Comparison of ENCODE assay signal across 14 cellular contexts in the genomic region with DNA sequence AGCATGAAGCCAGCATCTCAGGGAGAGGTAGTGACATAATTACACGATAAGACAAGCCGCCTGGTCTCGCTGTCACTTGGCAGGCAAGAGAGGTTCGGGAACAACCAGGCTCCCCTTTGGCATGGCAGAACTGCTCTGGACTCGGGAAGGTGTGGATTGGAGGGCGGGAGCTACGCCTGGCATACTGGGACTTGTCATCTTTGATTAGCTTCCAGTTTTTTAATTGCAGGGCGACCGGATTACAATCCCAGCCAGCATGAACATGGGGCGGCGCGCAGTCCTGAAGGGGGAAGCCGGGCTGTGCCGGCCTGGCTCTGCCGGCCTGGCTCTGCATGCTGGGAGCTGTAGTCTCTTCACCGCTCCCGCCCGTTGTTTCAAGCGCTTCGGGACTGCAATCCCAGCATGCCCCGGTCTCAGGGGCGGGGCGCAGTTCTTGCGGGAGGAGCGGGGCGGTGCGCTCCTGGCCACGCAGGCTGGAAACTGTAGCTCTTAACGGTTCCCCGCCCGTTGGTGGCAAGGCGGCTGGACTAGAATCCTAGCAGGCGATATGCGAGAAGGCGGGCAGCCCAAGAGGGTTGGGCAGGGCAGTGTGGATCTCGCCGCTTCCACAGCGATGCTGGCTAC. TPM values are rescaled to one million over a fixed set of nuclear protein-coding genes. Genes with fewer than 3 reads are reported as not detected.
DNase-seq lines count a peak whose midpoint lies in the region; ATAC-seq, FAIRE-seq and TF ChIP-seq lines count a peak whose summit lies in the region.
"Had no signal": no experiment of that assay in that cellular context is flagged by ENCODE, and none has a peak within 500 bp of the region (broad histone marks: within the 10 kb centered on the region; RNA-seq: fewer than 3 reads in every experiment).

No MANE protein-coding gene starts in this region.

- H3K4me3 Mint-ChIP-seq in endodermal cell, result no peak overlapping the region

- H3K9me3 ChIP-seq in liver (ENCODE audit: control insufficient read depth in 4 of 4, low read length in 3 of 4) (peaks cover 0 to 3% (median under 1%) of the 10 kb centered on the region in 4 donors), HepG2 (ENCODE audit: low read length) (peaks cover 96% of the 10 kb centered on the region), osteoblast (ENCODE audit: low read depth, low read length) (no peaks in the 10 kb centered on the region), endodermal cell (ENCODE audit: control insufficient read depth, low read length) (peaks cover 61% of the 10 kb centered on the region)
- H3K9me3 ChIP-seq: colonic mucosa had no signal

- TF ChIP-seq CTCF in liver (IDR thresholded peaks at IDR 0.05; ENCODE audit: low read depth, low read length, missing input control) (peak; percentile 34), HepG2 (CRISPR knock-in tag; IDR thresholded peaks at IDR 0.05) (no peak), osteoblast (IDR thresholded peaks at IDR 0.05; ENCODE audit: extremely low read depth, low read depth, low read length) (no peak), foreskin keratinocyte (conservative IDR thresholded peaks at IDR 0.05) (no peak), endodermal cell (conservative IDR thresholded peaks at IDR 0.05) (no peak)

- intact Hi-C loops in HepG2 (cut with micrococcal nuclease; ENCODE audit: unreplicated experiment) (no loop called here), Right ventricle myocardium superior (cut with DNase I) (no loop called here)

- no peak overlapping the region for H3K4me2 ChIP-seq in HepG2 (ENCODE audit: low read depth, low read length)
- no peak overlapping the region for H3K4me2 ChIP-seq in osteoblast (ENCODE audit: insufficient read depth, low read length)

- H2AFZ ChIP-seq in HepG2 (ENCODE audit: low read length) (no peak overlapping the region), osteoblast (ENCODE audit: low read length) (no peak overlapping the region)

- TF ChIP-seq RAD21 in liver (IDR thresholded peaks at IDR 0.05), result peak in 1 of 2 donors; percentile 23
- TF ChIP-seq RAD21 in HepG2 (CRISPR knock-in tag; IDR thresholded peaks at IDR 0.05), result no peak

- H3K27me3 ChIP-seq in liver (ENCODE audit: control insufficient read depth in 4 of 4, insufficient read depth in 4 of 4, low read length in 3 of 4) (no peaks in the 10 kb centered on the region), HepG2 (ENCODE audit: control insufficient read depth in 1 of 2, insufficient read depth in 2 of 2, low read length in 2 of 2) (no peaks in the 10 kb centered on the region), osteoblast (ENCODE audit: insufficient read depth, low read length) (no peaks in the 10 kb centered on the region), foreskin keratinocyte (no peaks in the 10 kb centered on the region), endodermal cell (ENCODE audit: control insufficient read depth, insufficient read depth, low read length, poor library complexity, severe bottlenecking) (no peaks in the 10 kb centered on the region)
- H3K27me3 ChIP-seq: colonic mucosa had no signal

- peak overlapping the region in 1 of 2 donors; percentile 57 for H3K9ac ChIP-seq in liver (ENCODE audit: low read depth in 1 of 2, low read length in 2 of 2)
- no peak overlapping the region for H3K9ac ChIP-seq in HepG2 (ENCODE audit: insufficient read depth, low read depth, low read length)
- H3K9ac ChIP-seq in endodermal cell (ENCODE audit: extremely low read depth, low read length, poor library complexity, severe bottlenecking), result no peak overlapping the region

- H3K79me2 ChIP-seq in HepG2 (ENCODE audit: insufficient read depth, low read length) (no peaks in the 10 kb centered on the region), osteoblast (ENCODE audit: insufficient read depth, low read length) (no peaks in the 10 kb centered on the region)

- WGBS in liver, result 20% methylated on average over 38 of the region's 38 CpGs
- 66% methylated on average over 30 of the region's 38 CpGs for WGBS in HepG2 (ENCODE audit: low lambda C conversion rate)
- WGBS in endodermal cell (ENCODE audit: insufficient coverage in 1 of 2, insufficient read length in 1 of 2), 2 experiments, result 93% methylated on average over 31 to 38 of the region's 38 CpGs

- no peaks in the 10 kb centered on the region for H3K36me3 ChIP-seq in liver (ENCODE audit: control insufficient read depth in 4 of 4, insufficient read depth in 3 of 4, low read depth in 1 of 4, low read length in 3 of 4)
- H3K36me3 ChIP-seq in HepG2 (replicated peaks in 1 of 2; ENCODE audit: control insufficient read depth in 1 of 2, insufficient read depth in 2 of 2, low read length in 2 of 2), result no peaks in the 10 kb centered on the region
- H3K36me3 ChIP-seq in osteoblast (ENCODE audit: insufficient read depth, low read length), result no peaks in the 10 kb centered on the region
- H3K36me3 ChIP-seq in endodermal cell (ENCODE audit: control insufficient read depth, insufficient read depth, low read length), result no peaks in the 10 kb centered on the region
- H3K36me3 ChIP-seq: colonic mucosa had no signal

- H3K27ac ChIP-seq in liver (ENCODE audit: low read depth in 1 of 2, low read length in 2 of 2) (peak overlapping the region in 1 of 2 donors; percentile 26), HepG2 (ENCODE audit: extremely low read length, insufficient read depth, low read length) (no peak overlapping the region), osteoblast (ENCODE audit: low read depth, low read length) (no peak overlapping the region), foreskin keratinocyte (no peak overlapping the region), endodermal cell (ENCODE audit: low read depth, low read length) (no peak overlapping the region)
- H3K27ac ChIP-seq: colonic mucosa had no signal

- POLR2A ChIA-PET in HepG2 (lab: Yijun Ruan, JAX), result no interaction called here

- no peaks in the 10 kb centered on the region for H3K27me3 Mint-ChIP-seq in endodermal cell (ENCODE audit: insufficient read depth)
- H3K27me3 Mint-ChIP-seq: naive thymus-derived CD8-positive, alpha-beta T cell had no signal

- H3K4me1 ChIP-seq in liver (ENCODE audit: control insufficient read depth in 4 of 4, insufficient read depth in 4 of 4, low read length in 3 of 4) (peaks cover 0 to 2% (median 0%) of the 10 kb centered on the region in 4 donors), HepG2 (ENCODE audit: insufficient read depth, low read length) (no peaks in the 10 kb centered on the region), osteoblast (ENCODE audit: insufficient read depth, low read length) (no peaks in the 10 kb centered on the region), foreskin keratinocyte (no peaks in the 10 kb centered on the region), endodermal cell (ENCODE audit: control insufficient read depth, insufficient read depth, low read length) (no peaks in the 10 kb centered on the region)
- H3K4me1 ChIP-seq: colonic mucosa had no signal

- in situ Hi-C loops in HepG2 (cut with HindIII; ENCODE audit: extremely low pct_ligation_motif_present, low pct_unique_long_range_greater_than_20kb), result no loop called here

- no peaks in the 10 kb centered on the region for H3K4me1 Mint-ChIP-seq in endodermal cell
- H3K4me1 Mint-ChIP-seq: naive thymus-derived CD8-positive, alpha-beta T cell had no signal

- no peaks in the 10 kb centered on the region for H3K36me3 Mint-ChIP-seq in endodermal cell (ENCODE audit: low read depth)

- no peak for FAIRE-seq in HepG2 (lab: Jason Lieb, UNC)

- peaks cover 97% of the 10 kb centered on the region for H3K9me3 Mint-ChIP-seq in endodermal cell

- H4K20me1 ChIP-seq in HepG2 (ENCODE audit: insufficient read depth, low read length) (no peaks in the 10 kb centered on the region), osteoblast (ENCODE audit: insufficient read depth, low read length) (no peaks in the 10 kb centered on the region)

- CTCF ChIA-PET in HepG2 (lab: Yijun Ruan, JAX; ENCODE audit: low intra/inter-chr PET ratio, low total read pairs), result no interaction called here

- no TSS peak for BruUV-seq in HepG2 (replicated peaks; lab: Mats Ljungman, UMichigan)

- ATAC-seq in HepG2 (no peak), Right ventricle myocardium superior (ENCODE audit: poor library complexity) (peak; percentile 98), GM18505 (IDR thresholded peaks at IDR 0.05; ENCODE audit: unreplicated experiment) (no peak), foreskin keratinocyte (no peak)
- ATAC-seq: naive thymus-derived CD8-positive, alpha-beta T cell had no signal

- no peak overlapping the region for H3K27ac Mint-ChIP-seq in endodermal cell
- H3K27ac Mint-ChIP-seq: naive thymus-derived CD8-positive, alpha-beta T cell had no signal

- TF ChIP-seq POLR2A in HepG2 (IDR thresholded peaks at IDR 0.05; ENCODE audit: insufficient read depth in 1 of 2, low read depth in 2 of 2, low read length in 2 of 2) (no peak), GM18505 (IDR thresholded peaks at IDR 0.05; ENCODE audit: borderline replicate concordance, extremely low read depth, insufficient read depth, insufficient read length) (no peak)

- H3K4me3 ChIP-seq in liver (ENCODE audit: low read depth in 1 of 3, low read length in 3 of 3), result peak overlapping the region; percentile 71 to 76 (median 76)
- no peak overlapping the region for H3K4me3 ChIP-seq in HepG2 (replicated peaks in 1 of 3; ENCODE audit: insufficient read depth in 1 of 3, low read depth in 2 of 3, low read length in 3 of 3)
- no peak overlapping the region for H3K4me3 ChIP-seq in osteoblast (ENCODE audit: insufficient read depth, low read length)
- no peak overlapping the region for H3K4me3 ChIP-seq in endodermal cell (ENCODE audit: low read length)
- H3K4me3 ChIP-seq: colonic mucosa had no signal

- TF ChIP-seq EP300 in HepG2 (IDR thresholded peaks at IDR 0.05; ENCODE audit: low read depth in 2 of 2, low read length in 2 of 2) (no peak), HepG2 (CRISPR knock-in tag; IDR thresholded peaks at IDR 0.05; ENCODE audit: borderline replicate concordance) (no peak)

- DNase-seq in HepG2 (ENCODE audit: low spot score) (no peak), Right ventricle myocardium superior (peak; percentile 82), osteoblast (ENCODE audit: insufficient read length, low spot score, missing footprints) (peak; percentile 76), NCI-H2171 (lab: John Stamatoyannopoulos, UW) (no peak), foreskin keratinocyte (no peak), endodermal cell (no peak)
- DNase-seq: colonic mucosa; DMS153; naive thymus-derived CD8-positive, alpha-beta T cell; NCI-H510A had no signal

RNA-seq across cellular contexts. Expression of a gene that starts 45.5 kb away (rescaled TPM):
- not detected for total RNA-seq in liver
- polyA plus RNA-seq in liver, result not detected
- total RNA-seq in HepG2 (2016; rRNA removed; fragmentation: Illumina TruSeq; extraction: Trizol), result not detected in 2 replicates
- not detected in 2 replicates for total RNA-seq in HepG2 (2016; cell fraction: cytosol; rRNA removed; fragmentation: Illumina TruSeq; extraction: Trizol; ENCODE audit: low read depth)
- not detected in 2 replicates for total RNA-seq in HepG2 (2016; cell fraction: insoluble cytoplasmic fraction; rRNA removed; fragmentation: Illumina TruSeq; extraction: Trizol)
- total RNA-seq in HepG2 (2016; cell fraction: membrane; rRNA removed; fragmentation: Illumina TruSeq; extraction: Trizol), result not detected in 2 replicates
- not detected in 2 replicates for total RNA-seq in HepG2 (2016; cell fraction: nucleus; rRNA removed; fragmentation: Illumina TruSeq; extraction: Trizol)
- not detected in 2 replicates for polyA plus RNA-seq in HepG2 (2011; rRNA removed)
- polyA plus RNA-seq in HepG2 (2011; cell fraction: cytosol; rRNA removed), result not detected in 2 replicates
- polyA plus RNA-seq in HepG2 (2011; cell fraction: nucleus; rRNA removed), result not detected in 2 replicates
- not detected in 2 replicates for polyA plus RNA-seq in HepG2 (2012)
- polyA plus RNA-seq in HepG2 (2016; cell fraction: cytosol; fragmentation: Illumina TruSeq; extraction: Trizol; ENCODE audit: low read depth), result not detected in 2 replicates
- not detected in 2 replicates for polyA plus RNA-seq in HepG2 (2016; cell fraction: insoluble cytoplasmic fraction; fragmentation: Illumina TruSeq; extraction: Trizol; ENCODE audit: low read depth)
- polyA plus RNA-seq in HepG2 (2016; cell fraction: membrane; fragmentation: Illumina TruSeq; extraction: Trizol; ENCODE audit: low read depth), result not detected in 2 replicates
- polyA plus RNA-seq in HepG2 (2016; cell fraction: nucleus; fragmentation: Illumina TruSeq; extraction: Trizol; ENCODE audit: insufficient read depth, low read depth), result not detected in 2 replicates
- not detected in 2 replicates for polyA minus RNA-seq in HepG2 (2011; rRNA and poly(A)+ RNA removed; ENCODE audit: low replicate concordance)
- polyA minus RNA-seq in HepG2 (2011; cell fraction: cytosol; rRNA and poly(A)+ RNA removed), result not detected in 2 replicates
- not detected in 2 replicates for polyA minus RNA-seq in HepG2 (2011; cell fraction: nucleus; rRNA and poly(A)+ RNA removed)
- not detected for total RNA-seq in Right ventricle myocardium superior
- not detected in 2 replicates for total RNA-seq in osteoblast
- total RNA-seq in foreskin keratinocyte, result not detected in 2 replicates
- polyA plus RNA-seq in foreskin keratinocyte, result not detected in 2 replicates
- not detected for total RNA-seq in endodermal cell
- not detected for polyA plus RNA-seq in endodermal cell (2013, experiment 1 of 2)
- polyA plus RNA-seq in endodermal cell (2013, experiment 2 of 2), result not detected
- total RNA-seq: colonic mucosa; HT-29; naive thymus-derived CD8-positive, alpha-beta T cell; urinary bladder had no signal
- polyA plus RNA-seq: naive thymus-derived CD8-positive, alpha-beta T cell; urinary bladder had no signal

Comparison
In these comparisons a context has a peak if more than half of its experiments do, and no peak if none do; other contexts are left out.
1. H3K4me3 ChIP-seq: peak in liver (3 of 3); none in HepG2 (0 of 3), osteoblast (single experiment) and endodermal cell (single experiment).
2. DNase-seq: peak in Right ventricle myocardium superior (single experiment) and osteoblast (single experiment); none in HepG2 (single experiment), NCI-H2171 (single experiment), foreskin keratinocyte (0 of 2) and endodermal cell (single experiment).